ENCODE assay signal across 18 cellular contexts in the genomic region with DNA sequence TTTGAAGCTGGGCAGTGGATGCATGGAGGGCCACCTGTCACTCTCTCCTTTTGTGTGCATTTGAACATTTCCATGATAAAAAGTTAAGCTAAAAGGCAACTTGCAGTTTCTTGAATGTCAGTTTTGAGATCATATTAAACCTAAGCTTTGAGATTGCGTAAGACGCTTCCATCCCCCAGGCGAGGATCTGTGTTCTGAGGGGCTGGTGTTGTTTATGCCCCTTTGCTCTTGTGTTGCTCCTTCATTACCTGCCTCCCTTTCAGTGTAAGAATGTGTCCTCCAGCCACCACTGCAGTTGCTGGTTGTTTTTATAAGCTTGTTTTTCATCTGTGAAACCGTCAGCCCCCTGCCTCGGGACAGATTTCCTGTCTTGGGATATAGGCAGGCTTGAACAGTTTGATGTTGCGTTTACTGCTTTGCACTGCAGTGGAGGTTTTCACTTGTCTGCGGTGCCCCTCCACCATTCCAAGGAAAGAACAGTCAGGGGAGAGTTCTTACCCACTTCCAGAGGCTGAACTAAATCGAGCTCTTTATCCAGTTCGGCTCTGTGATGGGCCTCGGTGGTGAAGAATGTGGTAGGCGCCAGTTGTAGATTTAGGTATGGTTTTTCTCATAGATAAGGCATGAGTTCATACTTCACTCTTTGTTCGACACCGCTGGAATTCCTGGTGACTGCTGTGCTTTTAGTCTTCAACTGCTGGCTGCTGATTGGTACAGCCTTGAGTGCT.
DNase-seq lines count a peak whose midpoint lies in the region; ATAC-seq and TF ChIP-seq lines count a peak whose summit lies in the region.
"Had no signal": no experiment of that assay in that cellular context is flagged by ENCODE, and none has a peak within 500 bp of the region (broad histone marks: within the 10 kb centered on the region; RNA-seq: fewer than 3 reads in every experiment).

No MANE protein-coding gene starts in this region.

- H3K79me1 ChIP-seq in H9 (ENCODE audit: insufficient read depth, low read depth, low read length, poor library complexity, severe bottlenecking) = peaks cover 15% of the 10 kb centered on the region

- H3K4me2 ChIP-seq in H9 (ENCODE audit: insufficient read depth, insufficient read length, low read length) = peak overlapping the region; percentile 43
- H3K4me2 ChIP-seq in skeletal muscle satellite cell (ENCODE audit: low read length) = peak overlapping the region; percentile 83

- no peak overlapping the region for H2AK5ac ChIP-seq in H9 (ENCODE audit: insufficient read length, low read length)

- H3K36me3 ChIP-seq in iPS-18a (ENCODE audit: control insufficient read depth, low read depth, low read length) (no peaks in the 10 kb centered on the region), skeletal muscle satellite cell (ENCODE audit: insufficient read depth, low read length) (no peaks in the 10 kb centered on the region), sigmoid colon (no peaks in the 10 kb centered on the region)
- H3K36me3 ChIP-seq: BE2C had no signal

- H2BK20ac ChIP-seq in H9 (ENCODE audit: low read depth, low read length, poor library complexity, severe bottlenecking) = no peak overlapping the region

- H2BK5ac ChIP-seq in H9 (ENCODE audit: insufficient read length, low read length) = no peak overlapping the region

- H3K27me3 Mint-ChIP-seq in H9 (ENCODE audit: low read depth) = no peaks in the 10 kb centered on the region; the same call in 1 of the 2 replicates
- H3K27me3 Mint-ChIP-seq: activated CD4-positive, alpha-beta memory T cell treated with anti-CD3 and anti-CD28 coated beads, Interleukin-2, amount 10 ng/mL, durations not matched to agents 7 days and 5 days; dendritic cell treated with granulocyte-macrophage colony-stimulating factor and Interleukin-4, amounts not matched to agents 40 ng/mL and 50 ng/mL, for 4 days had no signal

- ATAC-seq in GM21723 (IDR thresholded peaks at IDR 0.05; ENCODE audit: unreplicated experiment) (no peak), GM21619 (IDR thresholded peaks at IDR 0.05; ENCODE audit: unreplicated experiment) (no peak)

- H3K79me2 ChIP-seq in H9 (ENCODE audit: insufficient read depth, low read length) = peaks cover 11% of the 10 kb centered on the region; the same call in 1 of the 2 replicates

- H4K5ac ChIP-seq in H9 (ENCODE audit: insufficient read length, low read depth, low read length) = no peak overlapping the region

- no peak overlapping the region for H4K91ac ChIP-seq in H9 (ENCODE audit: insufficient read length, low read depth, low read length)

- H3K9me3 Mint-ChIP-seq in H9 = no peaks in the 10 kb centered on the region
- H3K9me3 Mint-ChIP-seq: activated CD4-positive, alpha-beta memory T cell treated with anti-CD3 and anti-CD28 coated beads, Interleukin-2, amount 10 ng/mL, durations not matched to agents 7 days and 5 days; dendritic cell treated with granulocyte-macrophage colony-stimulating factor and Interleukin-4, amounts not matched to agents 40 ng/mL and 50 ng/mL, for 4 days had no signal

- peaks cover 81% of the 10 kb centered on the region in 2 experiments for H3K4me1 Mint-ChIP-seq in H9

- no peak overlapping the region for H3T11ph ChIP-seq in H9 (ENCODE audit: low read length)

- no peak overlapping the region for H2BK12ac ChIP-seq in H9 (ENCODE audit: insufficient read length, low read depth, low read length)

- H3K27ac ChIP-seq in H9 (ENCODE audit: insufficient read length, low read depth, low read length) (peak overlapping the region; percentile 64), iPS-18a (ENCODE audit: low read length) (peak overlapping the region; percentile 25), sigmoid colon (peak overlapping the region in 2 of 4 donors; percentile 18 to 54)
- H3K27ac ChIP-seq: parathyroid adenoma had no signal

- H2AFZ ChIP-seq in H9 (ENCODE audit: low read length) = no peak overlapping the region
- H2AFZ ChIP-seq: parathyroid adenoma had no signal

- WGBS in H9 (ENCODE audit: extremely low coverage, insufficient read length, low lambda C conversion rate) = no CpG with 5 or more reads among the region's 13 CpGs
- 90 to 94% methylated on average over 13 of the region's 13 CpGs for WGBS in sigmoid colon, 2 donors

- H3K27ac Mint-ChIP-seq in H9 = peak overlapping the region; percentile 49 to 86 (median 73)
- H3K27ac Mint-ChIP-seq: activated CD4-positive, alpha-beta memory T cell treated with anti-CD3 and anti-CD28 coated beads, Interleukin-2, amount 10 ng/mL, durations not matched to agents 7 days and 5 days; dendritic cell treated with granulocyte-macrophage colony-stimulating factor and Interleukin-4, amounts not matched to agents 40 ng/mL and 50 ng/mL, for 4 days had no signal

- no peak for TF ChIP-seq POLR2A in sigmoid colon (IDR thresholded peaks at IDR 0.05)

- DNase-seq in H9 (peak; percentile 52), astrocyte of the cerebellum (ENCODE audit: low read depth) (peak; percentile 90), DMS 273 (lab: John Stamatoyannopoulos, UW; ENCODE audit: unreplicated experiment) (no peak), sigmoid colon (no peak)
- DNase-seq: activated CD4-positive, alpha-beta memory T cell treated with anti-CD3 and anti-CD28 coated beads, Interleukin-2, amount 10 ng/mL, durations not matched to agents 7 days and 5 days; activated naive CD4-positive, alpha-beta T cell; BE2C; foreskin melanocyte; GF-D8; left ventricle myocardium superior; NCI-H446 treated with DMSO at 0.1 percent for 48 hours; stimulated activated CD4-positive, alpha-beta T cell treated with anti-CD3 and anti-CD28 coated beads, Interleukin-1b, Interleukin-23, amount 100 ng/mL, for 48 hours had no signal

- H3K4me3 ChIP-seq in astrocyte of the cerebellum (ENCODE audit: low read depth, low read length) = peak overlapping the region; percentile 12
- peak overlapping the region; percentile 21 for H3K4me3 ChIP-seq in iPS-18a (ENCODE audit: low read length)
- peak overlapping the region; percentile 12 for H3K4me3 ChIP-seq in skeletal muscle satellite cell (ENCODE audit: low read length)
- H3K4me3 ChIP-seq in sigmoid colon = no peak overlapping the region

- in situ Hi-C loops in astrocyte of the cerebellum (cut with HindIII; ENCODE audit: low sequenced_read_pairs) = no loop called here

- no peak overlapping the region for H3K23ac ChIP-seq in H9 (ENCODE audit: insufficient read length, low read depth, low read length)

- H2BK120ac ChIP-seq in H9 (ENCODE audit: low read depth, low read length, poor library complexity, severe bottlenecking) = no peak overlapping the region

- TF ChIP-seq CTCF in H9 (conservative IDR thresholded peaks at IDR 0.05) (no peak), astrocyte of the cerebellum (IDR thresholded peaks at IDR 0.05; ENCODE audit: low read depth, low read length, missing control alignments) (no peak), sigmoid colon (IDR thresholded peaks at IDR 0.05) (no peak)

- peak overlapping the region in 1 of 2 experiments; percentile 2; a peak in 3 of 5 replicates for H3K4me3 Mint-ChIP-seq in H9
- H3K4me3 Mint-ChIP-seq: activated CD4-positive, alpha-beta memory T cell treated with anti-CD3 and anti-CD28 coated beads, Interleukin-2, amount 10 ng/mL, durations not matched to agents 7 days and 5 days; dendritic cell treated with granulocyte-macrophage colony-stimulating factor and Interleukin-4, amounts not matched to agents 40 ng/mL and 50 ng/mL, for 4 days had no signal

- H3K27me3 ChIP-seq in H9 (ENCODE audit: insufficient read depth, low read length) (no peaks in the 10 kb centered on the region), iPS-18a (ENCODE audit: control insufficient read depth, insufficient read depth, low read length) (no peaks in the 10 kb centered on the region), skeletal muscle satellite cell (ENCODE audit: control insufficient read depth, insufficient read depth, low read length) (no peaks in the 10 kb centered on the region), sigmoid colon (no peaks in the 10 kb centered on the region)
- H3K27me3 ChIP-seq: BE2C had no signal

- no peak overlapping the region for H3K56ac ChIP-seq in H9 (ENCODE audit: insufficient read length, low read depth, low read length)

- H3K18ac ChIP-seq in H9 (ENCODE audit: insufficient read length, low read depth, low read length) = peak overlapping the region; percentile 9

- H3K9ac ChIP-seq in H9 (ENCODE audit: extremely low read depth, insufficient read length, low read length) (no peak overlapping the region), iPS-18a (ENCODE audit: low read length) (peak overlapping the region; percentile 26), skeletal muscle satellite cell (ENCODE audit: low read depth, low read length) (no peak overlapping the region)
- H3K9ac ChIP-seq: parathyroid adenoma had no signal

- H3K14ac ChIP-seq in H9 (ENCODE audit: insufficient read depth, low read length) = peak overlapping the region; percentile 21; the same call in 1 of the 2 replicates

- TF ChIP-seq EP300 in sigmoid colon (IDR thresholded peaks at IDR 0.05) = no peak

- H3K9me3 ChIP-seq in H9 (ENCODE audit: control insufficient read depth, low read depth, low read length) (no peaks in the 10 kb centered on the region), iPS-18a (ENCODE audit: control insufficient read depth, low read depth, low read length) (no peaks in the 10 kb centered on the region), skeletal muscle satellite cell (replicated peaks; ENCODE audit: low read length) (no peaks in the 10 kb centered on the region), sigmoid colon (no peaks in the 10 kb centered on the region)
- H3K9me3 ChIP-seq: BE2C had no signal

- peaks cover 0 to 6% (median 0%) of the 10 kb centered on the region in 3 experiments; a peak in 1 of 7 replicates for H3K36me3 Mint-ChIP-seq in H9 (ENCODE audit: insufficient read depth in 1 of 3, low read depth in 3 of 3)

- peaks cover 2% of the 10 kb centered on the region for H3K23me2 ChIP-seq in H9 (ENCODE audit: insufficient read length, low read depth, low read length, poor library complexity, severe bottlenecking)

- no peak overlapping the region for H4K8ac ChIP-seq in H9 (replicated peaks; ENCODE audit: insufficient read length, low read depth, low read length)

- no peak overlapping the region for H3K4ac ChIP-seq in H9 (ENCODE audit: low read depth, low read length)

- no peaks in the 10 kb centered on the region for H4K20me1 ChIP-seq in H9 (ENCODE audit: control insufficient read depth, insufficient read depth, insufficient read length)

- intact Hi-C loops in sigmoid colon (cut with DNase I) = loop anchor here (10.0 kb wide), 1 partner anchor 497 kb away; the partner anchor contains the start of gene ING1

- H2BK15ac ChIP-seq in H9 (ENCODE audit: low read depth, low read length) = no peak overlapping the region

- H3K4me1 ChIP-seq in H9 (ENCODE audit: insufficient read depth, low read length) (peaks cover 12% of the 10 kb centered on the region; the same call in 1 of the 2 replicates), iPS-18a (ENCODE audit: control insufficient read depth, low read depth, low read length) (peaks cover 60% of the 10 kb centered on the region), skeletal muscle satellite cell (ENCODE audit: control insufficient read depth, insufficient read depth, low read length) (peaks cover 33% of the 10 kb centered on the region), sigmoid colon (peaks cover 0 to 48% (median 36%) of the 10 kb centered on the region in 4 donors)
- H3K4me1 ChIP-seq: parathyroid adenoma had no signal

Comparison
In these comparisons a context has a peak if more than half of its experiments do, and no peak if none do; other contexts are left out.
1. DNase-seq: peak in H9 (single experiment) and astrocyte of the cerebellum (single experiment); none in DMS 273 (single experiment) and sigmoid colon (single experiment).
2. H3K4me3 ChIP-seq: peak in astrocyte of the cerebellum (single experiment), iPS-18a (single experiment) and skeletal muscle satellite cell (single experiment); none in sigmoid colon (0 of 4).